ENCODE assay signal across 13 cellular contexts in genomic region chr2:54065411-54065810, GRCh38. TPM values are rescaled to one million over a fixed set of nuclear protein-coding genes. Genes with fewer than 3 reads are reported as not detected.
DNase-seq lines count a peak whose midpoint lies in the region; ATAC-seq and TF ChIP-seq lines count a peak whose summit lies in the region.
"Had no signal": no experiment of that assay in that cellular context is flagged by ENCODE, and none has a peak within 500 bp of the region (broad histone marks: within the 10 kb centered on the region; RNA-seq: fewer than 3 reads in every experiment).

No MANE protein-coding gene starts in this region.

- H3K27me3 Mint-ChIP-seq in HFFc6 (ENCODE audit: insufficient read depth), result no peaks in the 10 kb centered on the region
- H3K27me3 Mint-ChIP-seq in activated T-helper 2 cell treated with anti-CD3 and anti-CD28 coated beads, Interferon-gamma antibody, Interleukin-2, Interleukin-4, amounts not matched to agents 10 μg/mL and 5 μg/mL and 100 μg/mL, durations not matched to agents 14 hours and 24 hours and 36 hours (ENCODE audit: low read depth), result no peaks in the 10 kb centered on the region

- H3K9me3 ChIP-seq in skeletal muscle satellite cell (replicated peaks; ENCODE audit: low read length), result no peaks in the 10 kb centered on the region
- H3K9me3 ChIP-seq: ovary had no signal

- no peak overlapping the region for H3K4me3 ChIP-seq in skeletal muscle satellite cell (ENCODE audit: low read length)
- H3K4me3 ChIP-seq: ovary had no signal

- H3K4me1 ChIP-seq in skeletal muscle satellite cell (ENCODE audit: control insufficient read depth, insufficient read depth, low read length), result peaks cover 17% of the 10 kb centered on the region

- H3K4me3 Mint-ChIP-seq in HFFc6, result peak overlapping the region; percentile 63
- H3K4me3 Mint-ChIP-seq in activated T-helper 2 cell treated with anti-CD3 and anti-CD28 coated beads, Interferon-gamma antibody, Interleukin-2, Interleukin-4, amounts not matched to agents 10 μg/mL and 5 μg/mL and 100 μg/mL, durations not matched to agents 14 hours and 24 hours and 36 hours (ENCODE audit: low read depth), result no peak overlapping the region

- H3K9me3 Mint-ChIP-seq in HFFc6, result no peaks in the 10 kb centered on the region
- H3K9me3 Mint-ChIP-seq in activated T-helper 2 cell treated with anti-CD3 and anti-CD28 coated beads, Interferon-gamma antibody, Interleukin-2, Interleukin-4, amounts not matched to agents 10 μg/mL and 5 μg/mL and 100 μg/mL, durations not matched to agents 14 hours and 24 hours and 36 hours, result no peaks in the 10 kb centered on the region

- TF ChIP-seq CTCF in HFFc6 (IDR thresholded peaks at IDR 0.05), result no peak

- DNase-seq in HFFc6, result peak; percentile 95
- DNase-seq in fibroblast of peridontal ligament (ENCODE audit: extremely low read depth), result peak; percentile 97
- no peak for DNase-seq in iPS-NIHi11 (ENCODE audit: low spot score)
- no peak for DNase-seq in activated T-helper 2 cell treated with anti-CD3 and anti-CD28 coated beads, Interferon-gamma antibody, Interleukin-2, Interleukin-4, amounts not matched to agents 10 μg/mL and 5 μg/mL and 100 μg/mL, durations not matched to agents 14 hours and 24 hours and 36 hours (ENCODE audit: low spot score)
- DNase-seq in NCI-H2196 (lab: John Stamatoyannopoulos, UW; ENCODE audit: unreplicated experiment), result no peak
- DNase-seq: NCI-H2081; ovary; RPMI8226; stimulated activated naive CD8-positive, alpha-beta T cell treated with anti-CD3 and anti-CD28 coated beads, Interleukin-15, Interleukin-2, amounts not matched to agents 100 U/mL and 50 U/mL, for 24 hours; WERI-Rb-1 had no signal

- peak; percentile 70 for ATAC-seq in SK-N-SH treated with all-trans-retinoic acid at 6 μM for 48 hours
- no peak for ATAC-seq in GM21360 (IDR thresholded peaks at IDR 0.05; ENCODE audit: unreplicated experiment)
- ATAC-seq: stimulated activated naive CD8-positive, alpha-beta T cell treated with anti-CD3 and anti-CD28 coated beads, Interleukin-15, Interleukin-2, amounts not matched to agents 100 U/mL and 50 U/mL, for 24 hours had no signal

- 0 out of 2 replicates have a peak, but pooled peaks cover 3% of the 10 kb centered on the region for H3K36me3 Mint-ChIP-seq in HFFc6 (ENCODE audit: low read depth)
- H3K36me3 Mint-ChIP-seq in activated T-helper 2 cell treated with anti-CD3 and anti-CD28 coated beads, Interferon-gamma antibody, Interleukin-2, Interleukin-4, amounts not matched to agents 10 μg/mL and 5 μg/mL and 100 μg/mL, durations not matched to agents 14 hours and 24 hours and 36 hours (ENCODE audit: low read depth), result no peaks in the 10 kb centered on the region

- intact Hi-C loops in activated T-helper 2 cell treated with anti-CD3 and anti-CD28 coated beads, Interferon-gamma antibody, Interleukin-2, Interleukin-4, amounts not matched to agents 10 μg/mL and 5 μg/mL and 100 μg/mL, durations not matched to agents 14 hours and 24 hours and 36 hours (cut with micrococcal nuclease), result no loop called here

- H3K4me1 Mint-ChIP-seq in HFFc6 (ENCODE audit: low read depth), result peaks cover 60% of the 10 kb centered on the region
- H3K4me1 Mint-ChIP-seq in activated T-helper 2 cell treated with anti-CD3 and anti-CD28 coated beads, Interferon-gamma antibody, Interleukin-2, Interleukin-4, amounts not matched to agents 10 μg/mL and 5 μg/mL and 100 μg/mL, durations not matched to agents 14 hours and 24 hours and 36 hours (ENCODE audit: low read depth), result no peaks in the 10 kb centered on the region

- peak overlapping the region; percentile 13 for H3K9ac ChIP-seq in skeletal muscle satellite cell (ENCODE audit: low read depth, low read length)

- H3K36me3 ChIP-seq in skeletal muscle satellite cell (ENCODE audit: insufficient read depth, low read length), result no peaks in the 10 kb centered on the region
- H3K36me3 ChIP-seq: ovary, WERI-Rb-1 had no signal

- peak overlapping the region; percentile 32 for H3K4me2 ChIP-seq in skeletal muscle satellite cell (ENCODE audit: low read length)

- no peaks in the 10 kb centered on the region for H3K27me3 ChIP-seq in skeletal muscle satellite cell (ENCODE audit: control insufficient read depth, insufficient read depth, low read length)
- H3K27me3 ChIP-seq: ovary had no signal

- peak overlapping the region; percentile 79 for H3K27ac Mint-ChIP-seq in HFFc6
- H3K27ac Mint-ChIP-seq in activated T-helper 2 cell treated with anti-CD3 and anti-CD28 coated beads, Interferon-gamma antibody, Interleukin-2, Interleukin-4, amounts not matched to agents 10 μg/mL and 5 μg/mL and 100 μg/mL, durations not matched to agents 14 hours and 24 hours and 36 hours, result no peak overlapping the region

TF ChIP-seq in SK-N-SH treated with all-trans-retinoic acid at 6 μM for 48 hours, 23 proteins besides CTCF, POLR2A, EP300 and RAD21:
- TF ChIP-seq TSHZ2 (CRISPR knock-in tag; IDR thresholded peaks at IDR 0.05), result no peak
- TF ChIP-seq ZFP30 (CRISPR knock-in tag; IDR thresholded peaks at IDR 0.05), result no peak
- no peak for TF ChIP-seq OSR1 (CRISPR knock-in tag; IDR thresholded peaks at IDR 0.05)
- TF ChIP-seq BACH2 (CRISPR knock-in tag; IDR thresholded peaks at IDR 0.05; ENCODE audit: borderline replicate concordance), result no peak
TF ChIP-seq in SK-N-SH treated with all-trans-retinoic acid at 6 μM for 48 hours: peak in this region for 0.

RNA-seq across cellular contexts. Expression of gene ACYP2, which starts 50.0 kb away (rescaled TPM):
- 10 to 100 TPM in 3 of 6 experiments, 1 to 10 TPM in 3; 8.6 to 15.8 (median 9.8) TPM for total RNA-seq in HFFc6 (2021; fragmentation: NEBNext Ultra II Directional; extraction: Animal tissue kit (Norgen Biotek cat#: 25700))
- 8.4 and 10.0 TPM in 2 replicates for total RNA-seq in skeletal muscle satellite cell (2012; rRNA removed)
- total RNA-seq in activated T-helper 2 cell treated with anti-CD3 and anti-CD28 coated beads, Interferon-gamma antibody, Interleukin-2, Interleukin-4, amounts not matched to agents 10 μg/mL and 5 μg/mL and 100 μg/mL, durations not matched to agents 14 hours and 24 hours and 36 hours, result 4.3 and 6.5 TPM in 2 replicates

Comparison
In these comparisons a context has a peak if more than half of its experiments do, and no peak if none do; other contexts are left out.
1. DNase-seq: peak in HFFc6 (single experiment) and fibroblast of peridontal ligament (single experiment); none in iPS-NIHi11 (single experiment), activated T-helper 2 cell treated with anti-CD3 and anti-CD28 coated beads, Interferon-gamma antibody, Interleukin-2, Interleukin-4, amounts not matched to agents 10 μg/mL and 5 μg/mL and 100 μg/mL, durations not matched to agents 14 hours and 24 hours and 36 hours (single experiment) and NCI-H2196 (single experiment).